In the genomic region with DNA sequence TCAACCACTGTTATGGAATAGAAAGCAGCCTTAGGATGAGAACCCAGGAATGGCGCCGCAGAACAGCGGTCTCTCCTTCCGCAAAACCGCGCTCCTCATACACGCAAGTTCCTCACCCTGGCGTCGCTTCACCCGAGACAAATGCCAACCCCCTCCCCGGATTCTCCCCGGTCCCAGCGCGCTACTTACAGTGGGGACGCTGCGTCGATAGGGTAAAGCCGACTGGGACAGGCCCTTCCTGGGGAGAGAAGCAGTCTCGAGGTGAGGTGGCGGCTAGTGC, we compare ENCODE assay signal across 8 cellular contexts. TPM values are rescaled to one million over a fixed set of nuclear protein-coding genes. Genes with fewer than 3 reads are reported as not detected.
DNase-seq lines count a peak whose midpoint lies in the region; ATAC-seq and TF ChIP-seq lines count a peak whose summit lies in the region.

No MANE protein-coding gene starts in this region.

- H3K27me3 ChIP-seq in BE2C (no peaks in the 10 kb centered on the region), liver (ENCODE audit: control insufficient read depth in 4 of 4, insufficient read depth in 4 of 4, low read length in 3 of 4) (no peaks in the 10 kb centered on the region)

- WGBS in liver = under 1% methylated on average over 20 of the region's 20 CpGs

- no peaks in the 10 kb centered on the region for H3K4me1 ChIP-seq in BE2C
- H3K4me1 ChIP-seq in liver (ENCODE audit: control insufficient read depth in 4 of 4, insufficient read depth in 4 of 4, low read length in 3 of 4) = peaks cover 2 to 24% (median 15%) of the 10 kb centered on the region in 4 donors

- H3K27ac Mint-ChIP-seq in type B pancreatic cell = peak overlapping the region; percentile 100

- peak overlapping the region; percentile 99 for H3K4me3 Mint-ChIP-seq in type B pancreatic cell

- TF ChIP-seq CTCF in BE2C (IDR thresholded peaks at IDR 0.05; ENCODE audit: low read depth, low read length) (no peak), liver (IDR thresholded peaks at IDR 0.05; ENCODE audit: low read depth, low read length, missing input control) (no peak), type B pancreatic cell (conservative IDR thresholded peaks at IDR 0.05) (no peak), GM13976 (IDR thresholded peaks at IDR 0.05; ENCODE audit: borderline replicate concordance, control extremely low read depth, extremely low read depth, insufficient read depth, missing control alignments) (no peak)

- no peak for DNase-seq in BE2C
- peak; percentile 12 for DNase-seq in HS-27A (ENCODE audit: low read depth)
- peak; percentile 24 for DNase-seq in brain pericyte (ENCODE audit: low read depth, low spot score)
- no peak for DNase-seq in type B pancreatic cell (ENCODE audit: extremely low spot score, unreplicated experiment)
- no peak for DNase-seq in NCI-H226
- no peak for DNase-seq in GM13976 (ENCODE audit: low spot score)

- peak overlapping the region; percentile 82 to 91 for H3K27ac ChIP-seq in liver (ENCODE audit: low read depth in 1 of 2, low read length in 2 of 2)

- peak overlapping the region; percentile 65 to 70 for H3K9ac ChIP-seq in liver (ENCODE audit: low read depth in 1 of 2, low read length in 2 of 2)

- H3K36me3 ChIP-seq in BE2C (peaks cover 33% of the 10 kb centered on the region), liver (ENCODE audit: control insufficient read depth in 4 of 4, insufficient read depth in 3 of 4, low read depth in 1 of 4, low read length in 3 of 4) (peaks cover 2 to 28% (median 21%) of the 10 kb centered on the region in 4 donors)

- no peaks in the 10 kb centered on the region for H3K9me3 ChIP-seq in BE2C
- no peaks in the 10 kb centered on the region for H3K9me3 ChIP-seq in liver (ENCODE audit: control insufficient read depth in 4 of 4, low read length in 3 of 4)

- peaks cover 31% of the 10 kb centered on the region for H3K36me3 Mint-ChIP-seq in type B pancreatic cell

- in situ Hi-C loops in GM13976 (cut with MboI; ENCODE audit: low sequenced_read_pairs, unreplicated experiment) = no loop called here

- H3K4me3 ChIP-seq in BE2C (ENCODE audit: low read depth, low read length) (peak overlapping the region; percentile 90), liver (ENCODE audit: low read depth in 1 of 3, low read length in 3 of 3) (peak overlapping the region; percentile 80 to 96 (median 82))

- TF ChIP-seq RAD21 in liver (IDR thresholded peaks at IDR 0.05) = no peak

- H3K4me1 Mint-ChIP-seq in type B pancreatic cell (ENCODE audit: unreplicated experiment) = peaks cover 34% of the 10 kb centered on the region

- no peaks in the 10 kb centered on the region for H3K27me3 Mint-ChIP-seq in type B pancreatic cell

- peak; percentile 11 for ATAC-seq in GM19452 (IDR thresholded peaks at IDR 0.05; ENCODE audit: unreplicated experiment)

- H3K9me3 Mint-ChIP-seq in type B pancreatic cell = no peaks in the 10 kb centered on the region

TF ChIP-seq in liver, 16 proteins besides CTCF, POLR2A, EP300 and RAD21:
- TF ChIP-seq FOXA2 (IDR thresholded peaks at IDR 0.05) = no peak
- TF ChIP-seq EGR1 (IDR thresholded peaks at IDR 0.05; ENCODE audit: low read depth in 2 of 2) = no peak
- no peak for TF ChIP-seq FOXA1 (IDR thresholded peaks at IDR 0.05)
- TF ChIP-seq TAF1 (conservative IDR thresholded peaks at IDR 0.05) = no peak
- no peak for TF ChIP-seq RXRA (IDR thresholded peaks at IDR 0.05)
- no peak for TF ChIP-seq HNF4G (IDR thresholded peaks at IDR 0.05)
- TF ChIP-seq, protein P1, sequence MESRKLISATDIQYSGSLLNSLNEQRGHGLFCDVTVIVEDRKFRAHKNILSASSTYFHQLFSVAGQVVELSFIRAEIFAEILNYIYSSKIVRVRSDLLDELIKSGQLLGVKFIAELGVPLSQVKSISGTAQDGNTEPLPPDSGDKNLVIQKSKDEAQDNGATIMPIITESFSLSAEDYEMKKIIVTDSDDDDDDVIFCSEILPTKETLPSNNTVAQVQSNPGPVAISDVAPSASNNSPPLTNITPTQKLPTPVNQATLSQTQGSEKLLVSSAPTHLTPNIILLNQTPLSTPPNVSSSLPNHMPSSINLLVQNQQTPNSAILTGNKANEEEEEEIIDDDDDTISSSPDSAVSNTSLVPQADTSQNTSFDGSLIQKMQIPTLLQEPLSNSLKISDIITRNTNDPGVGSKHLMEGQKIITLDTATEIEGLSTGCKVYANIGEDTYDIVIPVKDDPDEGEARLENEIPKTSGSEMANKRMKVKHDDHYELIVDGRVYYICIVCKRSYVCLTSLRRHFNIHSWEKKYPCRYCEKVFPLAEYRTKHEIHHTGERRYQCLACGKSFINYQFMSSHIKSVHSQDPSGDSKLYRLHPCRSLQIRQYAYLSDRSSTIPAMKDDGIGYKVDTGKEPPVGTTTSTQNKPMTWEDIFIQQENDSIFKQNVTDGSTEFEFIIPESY (IDR thresholded peaks at IDR 0.05) = no peak
- TF ChIP-seq, protein P2, sequence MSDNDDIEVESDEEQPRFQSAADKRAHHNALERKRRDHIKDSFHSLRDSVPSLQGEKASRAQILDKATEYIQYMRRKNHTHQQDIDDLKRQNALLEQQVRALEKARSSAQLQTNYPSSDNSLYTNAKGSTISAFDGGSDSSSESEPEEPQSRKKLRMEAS (IDR thresholded peaks at IDR 0.05) = no peak
- TF ChIP-seq SP1 (IDR thresholded peaks at IDR 0.05) = no peak
- TF ChIP-seq, protein P3, sequence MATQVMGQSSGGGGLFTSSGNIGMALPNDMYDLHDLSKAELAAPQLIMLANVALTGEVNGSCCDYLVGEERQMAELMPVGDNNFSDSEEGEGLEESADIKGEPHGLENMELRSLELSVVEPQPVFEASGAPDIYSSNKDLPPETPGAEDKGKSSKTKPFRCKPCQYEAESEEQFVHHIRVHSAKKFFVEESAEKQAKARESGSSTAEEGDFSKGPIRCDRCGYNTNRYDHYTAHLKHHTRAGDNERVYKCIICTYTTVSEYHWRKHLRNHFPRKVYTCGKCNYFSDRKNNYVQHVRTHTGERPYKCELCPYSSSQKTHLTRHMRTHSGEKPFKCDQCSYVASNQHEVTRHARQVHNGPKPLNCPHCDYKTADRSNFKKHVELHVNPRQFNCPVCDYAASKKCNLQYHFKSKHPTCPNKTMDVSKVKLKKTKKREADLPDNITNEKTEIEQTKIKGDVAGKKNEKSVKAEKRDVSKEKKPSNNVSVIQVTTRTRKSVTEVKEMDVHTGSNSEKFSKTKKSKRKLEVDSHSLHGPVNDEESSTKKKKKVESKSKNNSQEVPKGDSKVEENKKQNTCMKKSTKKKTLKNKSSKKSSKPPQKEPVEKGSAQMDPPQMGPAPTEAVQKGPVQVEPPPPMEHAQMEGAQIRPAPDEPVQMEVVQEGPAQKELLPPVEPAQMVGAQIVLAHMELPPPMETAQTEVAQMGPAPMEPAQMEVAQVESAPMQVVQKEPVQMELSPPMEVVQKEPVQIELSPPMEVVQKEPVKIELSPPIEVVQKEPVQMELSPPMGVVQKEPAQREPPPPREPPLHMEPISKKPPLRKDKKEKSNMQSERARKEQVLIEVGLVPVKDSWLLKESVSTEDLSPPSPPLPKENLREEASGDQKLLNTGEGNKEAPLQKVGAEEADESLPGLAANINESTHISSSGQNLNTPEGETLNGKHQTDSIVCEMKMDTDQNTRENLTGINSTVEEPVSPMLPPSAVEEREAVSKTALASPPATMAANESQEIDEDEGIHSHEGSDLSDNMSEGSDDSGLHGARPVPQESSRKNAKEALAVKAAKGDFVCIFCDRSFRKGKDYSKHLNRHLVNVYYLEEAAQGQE (IDR thresholded peaks at IDR 0.05) = no peak
- no peak for TF ChIP-seq GABPA (IDR thresholded peaks at IDR 0.05 in 1 of 2, conservative IDR thresholded peaks at IDR 0.05 in 1 of 2)
- no peak for TF ChIP-seq HNF4A (conservative IDR thresholded peaks at IDR 0.05)

RNA-seq across cellular contexts. Expression of a gene that starts 0.3 kb away (rescaled TPM):
- polyA plus RNA-seq in BE2C (2012; ENCODE audit: insufficient read depth, insufficient read length, low read depth) = 996 TPM
- 100 to 1,000 TPM; 237 to 446 TPM for total RNA-seq in liver
- 100 to 1,000 TPM; 497 to 638 TPM for polyA plus RNA-seq in liver
- 1,333 and 1,435 TPM in 2 replicates for total RNA-seq in type B pancreatic cell (ENCODE audit: low replicate concordance)

Comparison
In these comparisons a context has a peak if more than half of its experiments do, and no peak if none do; other contexts are left out.
1. DNase-seq: peak in HS-27A (single experiment) and brain pericyte (single experiment); none in BE2C (single experiment), type B pancreatic cell (single experiment), NCI-H226 (single experiment) and GM13976 (single experiment).